Comparison of ENCODE assay signal across 12 cellular contexts in genomic region chr9:87909310-87910041, GRCh38. TPM values are rescaled to one million over a fixed set of nuclear protein-coding genes. Genes with fewer than 3 reads are reported as not detected.
DNase-seq lines count a peak whose midpoint lies in the region; ATAC-seq and TF ChIP-seq lines count a peak whose summit lies in the region.
"Had no signal": no experiment of that assay in that cellular context is flagged by ENCODE, and none has a peak within 500 bp of the region (broad histone marks: within the 10 kb centered on the region; RNA-seq: fewer than 3 reads in every experiment).

No MANE protein-coding gene starts in this region.

- H3K4me1 Mint-ChIP-seq in memory B cell (no peaks in the 10 kb centered on the region), immature natural killer cell (no peaks in the 10 kb centered on the region)
- no peaks in the 10 kb centered on the region for H3K4me1 Mint-ChIP-seq in T-helper 2 cell treated with Interferon-gamma antibody and Interleukin-4, amounts not matched to agents 5 μg/mL and 100 μg/mL, for 36 hours (ENCODE audit: low read depth)

- TF ChIP-seq CTCF in LNCAP (IDR thresholded peaks at IDR 0.05) = peak; percentile 66
- TF ChIP-seq CTCF in GM10248 (IDR thresholded peaks at IDR 0.05; ENCODE audit: control extremely low read depth, extremely low read depth, low read depth, missing control alignments) = no peak

- H3K36me3 Mint-ChIP-seq in memory B cell = no peaks in the 10 kb centered on the region
- H3K36me3 Mint-ChIP-seq in immature natural killer cell = no peaks in the 10 kb centered on the region
- no peaks in the 10 kb centered on the region for H3K36me3 Mint-ChIP-seq in T-helper 2 cell treated with Interferon-gamma antibody and Interleukin-4, amounts not matched to agents 5 μg/mL and 100 μg/mL, for 36 hours (ENCODE audit: low read depth)

- POLR2A ChIA-PET in GM10248 (lab: Yijun Ruan, JAX) = no interaction called here

- intact Hi-C loops in head of caudate nucleus (cut with DNase I) = no loop called here

- DNase-seq in Caki2 (ENCODE audit: low read depth) (peak; percentile 92), SW480 (ENCODE audit: low spot score) (peak; percentile 18), memory B cell (ENCODE audit: low spot score in 2 of 2) (no peak), head of caudate nucleus (no peak), immature natural killer cell (no peak), GM10248 (ENCODE audit: extremely low spot score) (no peak)
- DNase-seq in T-helper 2 cell treated with Interferon-gamma antibody and Interleukin-4, amounts not matched to agents 5 μg/mL and 100 μg/mL, for 36 hours (ENCODE audit: low spot score) = no peak
- DNase-seq: GM23248, NCI-H524 treated with DMSO at 0.1 percent for 48 hours, T1000 had no signal

- ATAC-seq in memory B cell (ENCODE audit: low read depth) = peak; percentile 68

- H3K27ac Mint-ChIP-seq in memory B cell = no peak overlapping the region
- no peak overlapping the region for H3K27ac Mint-ChIP-seq in immature natural killer cell
- no peak overlapping the region for H3K27ac Mint-ChIP-seq in T-helper 2 cell treated with Interferon-gamma antibody and Interleukin-4, amounts not matched to agents 5 μg/mL and 100 μg/mL, for 36 hours

- no peak overlapping the region for H3K4me3 Mint-ChIP-seq in memory B cell
- H3K4me3 Mint-ChIP-seq in immature natural killer cell = no peak overlapping the region
- no peak overlapping the region for H3K4me3 Mint-ChIP-seq in T-helper 2 cell treated with Interferon-gamma antibody and Interleukin-4, amounts not matched to agents 5 μg/mL and 100 μg/mL, for 36 hours

- peaks cover 9% of the 10 kb centered on the region for H3K9me3 Mint-ChIP-seq in memory B cell
- peaks cover 0 to 3% (median 0%) of the 10 kb centered on the region in 6 donors for H3K9me3 Mint-ChIP-seq in immature natural killer cell
- H3K9me3 Mint-ChIP-seq in T-helper 2 cell treated with Interferon-gamma antibody and Interleukin-4, amounts not matched to agents 5 μg/mL and 100 μg/mL, for 36 hours = no peaks in the 10 kb centered on the region

- in situ Hi-C loops in Caki2 (cut with HindIII; ENCODE audit: low pct_unique_long_range_greater_than_20kb, low sequenced_read_pairs) = no loop called here

- CTCF ChIA-PET in GM10248 (lab: Yijun Ruan, JAX) = no interaction called here

- H3K27me3 Mint-ChIP-seq in memory B cell (no peaks in the 10 kb centered on the region), immature natural killer cell (ENCODE audit: low read depth in 3 of 3) (peaks cover 3 to 10% (median 3%) of the 10 kb centered on the region in 3 donors)
- H3K27me3 Mint-ChIP-seq in T-helper 2 cell treated with Interferon-gamma antibody and Interleukin-4, amounts not matched to agents 5 μg/mL and 100 μg/mL, for 36 hours (ENCODE audit: low read depth) = peaks cover 18% of the 10 kb centered on the region

RNA-seq across cellular contexts. Expression of gene SPATA31C1, which starts 8.3 kb away (rescaled TPM):
- not detected in 2 replicates for total RNA-seq in Caki2 (2014; rRNA removed; shearing (Covaris generic); ENCODE audit: low replicate concordance)
- not detected for polyA plus RNA-seq in immature natural killer cell
- total RNA-seq: GM23248, temporal lobe had no signal
- polyA plus RNA-seq: GM23248 had no signal

RNA-seq across cellular contexts. Expression of gene SPATA31E1, which starts 26.8 kb away (rescaled TPM):
- total RNA-seq in Caki2 (2014; rRNA removed; shearing (Covaris generic); ENCODE audit: low replicate concordance) = not detected in 2 replicates
- not detected for polyA plus RNA-seq in immature natural killer cell
- total RNA-seq: GM23248, temporal lobe had no signal
- polyA plus RNA-seq: GM23248 had no signal

Comparison
In these comparisons a context has a peak if more than half of its experiments do, and no peak if none do; other contexts are left out.
1. DNase-seq: peak in Caki2 (single experiment) and SW480 (single experiment); none in memory B cell (0 of 2), head of caudate nucleus (0 of 42), immature natural killer cell (0 of 3), T-helper 2 cell treated with Interferon-gamma antibody and Interleukin-4, amounts not matched to agents 5 μg/mL and 100 μg/mL, for 36 hours (single experiment) and GM10248 (single experiment).